10 cellular contexts compared by ENCODE assay signal in the genomic region with DNA sequence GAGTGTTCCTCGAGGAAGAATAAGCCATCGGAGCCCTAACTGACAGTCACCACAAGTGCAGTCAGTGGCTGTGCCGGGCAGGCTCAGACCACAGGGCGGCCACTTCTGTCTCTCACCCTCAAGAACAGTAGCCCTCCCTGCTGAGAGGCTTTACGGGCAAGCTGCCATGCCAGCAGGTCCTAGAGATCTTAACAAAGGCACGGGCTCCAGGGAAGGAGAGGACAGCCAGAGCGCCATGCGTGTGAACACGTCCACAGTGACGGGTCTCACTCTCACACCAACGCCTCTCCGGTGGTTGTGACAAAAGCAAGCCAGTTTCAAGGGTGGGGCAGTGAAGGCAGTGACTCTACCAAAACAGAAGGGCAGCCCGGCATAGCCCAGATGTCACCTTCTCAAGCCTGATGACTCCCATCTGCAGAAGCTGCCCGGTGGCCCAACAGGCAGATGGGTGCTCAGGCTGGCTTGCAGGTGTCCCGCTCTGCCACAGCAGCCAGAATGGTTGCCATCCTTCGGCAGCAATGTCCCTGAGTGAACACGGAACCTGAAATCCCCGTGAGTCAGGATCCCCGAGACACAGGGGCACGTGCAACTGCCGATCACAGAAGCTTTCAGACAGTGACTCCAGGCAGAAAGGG.
A peak's percentile ranks its signal among the peaks of the same experiment; 100 is the strongest.
DNase-seq lines count a peak whose midpoint lies in the region; ATAC-seq, FAIRE-seq and TF ChIP-seq lines count a peak whose summit lies in the region.
"Had no signal": no experiment of that assay in that cellular context is flagged by ENCODE, and none has a peak within 500 bp of the region (broad histone marks: within the 10 kb centered on the region; RNA-seq: fewer than 3 reads in every experiment).

No MANE protein-coding gene starts in this region.

- H3K27me3 ChIP-seq in esophagus (ENCODE audit: control insufficient read depth in 1 of 2, insufficient read depth in 2 of 2, low read length in 2 of 2) (no peaks in the 10 kb centered on the region), psoas muscle (ENCODE audit: insufficient read depth in 3 of 3, low read length in 2 of 3) (no peaks in the 10 kb centered on the region), aorta (ENCODE audit: control insufficient read depth in 1 of 2, insufficient read depth in 2 of 2, low read length in 1 of 2) (no peaks in the 10 kb centered on the region)
- H3K27me3 ChIP-seq: tibial artery had no signal

- 73 to 78% methylated on average over 21 of the region's 21 CpGs for WGBS in esophagus, 2 donors
- 50 to 78% (median 58%) methylated on average over 21 of the region's 21 CpGs for WGBS in psoas muscle, 3 donors
- 87 to 92% methylated on average over 21 of the region's 21 CpGs for WGBS in aorta, 2 donors

- H3K27ac ChIP-seq in esophagus (ENCODE audit: low read depth in 2 of 2, low read length in 1 of 2) (peak overlapping the region; percentile 42 to 77), psoas muscle (peak overlapping the region; percentile 11), aorta (ENCODE audit: low read depth in 1 of 2, low read length in 2 of 2) (no peak overlapping the region)
- H3K27ac ChIP-seq: tibial artery had no signal

- H3K9me3 ChIP-seq in esophagus (ENCODE audit: control insufficient read depth in 2 of 2, insufficient read depth in 1 of 2, low read depth in 1 of 2, low read length in 1 of 2) (no peaks in the 10 kb centered on the region), psoas muscle (no peaks in the 10 kb centered on the region), aorta (ENCODE audit: control insufficient read depth, low read length) (no peaks in the 10 kb centered on the region)
- H3K9me3 ChIP-seq: tibial artery had no signal

- peaks cover 0 to 3% of the 10 kb centered on the region in 2 donors for H3K36me3 ChIP-seq in esophagus (ENCODE audit: control insufficient read depth in 2 of 2, insufficient read depth in 2 of 2, low read length in 1 of 2)
- no peaks in the 10 kb centered on the region for H3K36me3 ChIP-seq in psoas muscle (ENCODE audit: insufficient read depth in 1 of 2, low read depth in 1 of 2)
- no peaks in the 10 kb centered on the region for H3K36me3 ChIP-seq in aorta (ENCODE audit: control insufficient read depth in 1 of 2, insufficient read depth in 2 of 2, low read length in 1 of 2)
- H3K36me3 ChIP-seq: tibial artery had no signal

- peak; percentile 57 for DNase-seq in DMS153 (lab: John Stamatoyannopoulos, UW)
- DNase-seq in NCI-H187 treated with DMSO at 0.1 percent for 48 hours (lab: John Stamatoyannopoulos, UW), result peak; percentile 11
- no peak for DNase-seq in psoas muscle
- no peak for DNase-seq in frontal cortex (ENCODE audit: low spot score in 2 of 2)
- no peak for DNase-seq in activated CD4-positive, alpha-beta T cell treated with anti-CD3 and anti-CD28 coated beads, Interleukin-2, amount 50 U/mL, for 48 hours
- DNase-seq in aorta, result no peak
- DNase-seq: tibial artery had no signal

- TF ChIP-seq CTCF in psoas muscle (IDR thresholded peaks at IDR 0.05), result no peak

- ATAC-seq in psoas muscle, result peak in 3 of 4 donors; percentile 23 to 47 (median 40)
- ATAC-seq in GM21447 (IDR thresholded peaks at IDR 0.05; ENCODE audit: unreplicated experiment), result no peak
- no peak for ATAC-seq in aorta (ENCODE audit: low FRiP score)

- FAIRE-seq in frontal cortex (lab: Jason Lieb, UNC), result no peak
- FAIRE-seq: keratinocyte had no signal

- H3K4me1 ChIP-seq in esophagus (ENCODE audit: control insufficient read depth in 2 of 2, insufficient read depth in 2 of 2, low read length in 1 of 2), result peaks cover 33 to 46% of the 10 kb centered on the region in 2 donors
- peaks cover 69% of the 10 kb centered on the region for H3K4me1 ChIP-seq in psoas muscle
- H3K4me1 ChIP-seq in aorta (ENCODE audit: control insufficient read depth in 1 of 2, insufficient read depth in 2 of 2, low read length in 2 of 2), result no peaks in the 10 kb centered on the region

- H3K4me3 ChIP-seq in esophagus (ENCODE audit: low read depth in 1 of 2, low read length in 2 of 2) (no peak overlapping the region), psoas muscle (no peak overlapping the region), aorta (ENCODE audit: low read length in 2 of 2) (no peak overlapping the region)
- H3K4me3 ChIP-seq: tibial artery had no signal

- intact Hi-C loops in psoas muscle (cut with DNase I), result no loop called here
- intact Hi-C loops in aorta (cut with DNase I), result no loop called here

Comparison
In these comparisons a context has a peak if more than half of its experiments do, and no peak if none do; other contexts are left out.
1. DNase-seq: peak in DMS153 (single experiment) and NCI-H187 treated with DMSO at 0.1 percent for 48 hours (single experiment); none in psoas muscle (0 of 2), frontal cortex (0 of 2), activated CD4-positive, alpha-beta T cell treated with anti-CD3 and anti-CD28 coated beads, Interleukin-2, amount 50 U/mL, for 48 hours (0 of 2) and aorta (0 of 2).
2. H3K27ac ChIP-seq: peak in esophagus (2 of 2) and psoas muscle (single experiment); none in aorta (0 of 2).
3. ATAC-seq: peak in psoas muscle (3 of 4); none in GM21447 (single experiment) and aorta (single experiment).